In the genomic region with DNA sequence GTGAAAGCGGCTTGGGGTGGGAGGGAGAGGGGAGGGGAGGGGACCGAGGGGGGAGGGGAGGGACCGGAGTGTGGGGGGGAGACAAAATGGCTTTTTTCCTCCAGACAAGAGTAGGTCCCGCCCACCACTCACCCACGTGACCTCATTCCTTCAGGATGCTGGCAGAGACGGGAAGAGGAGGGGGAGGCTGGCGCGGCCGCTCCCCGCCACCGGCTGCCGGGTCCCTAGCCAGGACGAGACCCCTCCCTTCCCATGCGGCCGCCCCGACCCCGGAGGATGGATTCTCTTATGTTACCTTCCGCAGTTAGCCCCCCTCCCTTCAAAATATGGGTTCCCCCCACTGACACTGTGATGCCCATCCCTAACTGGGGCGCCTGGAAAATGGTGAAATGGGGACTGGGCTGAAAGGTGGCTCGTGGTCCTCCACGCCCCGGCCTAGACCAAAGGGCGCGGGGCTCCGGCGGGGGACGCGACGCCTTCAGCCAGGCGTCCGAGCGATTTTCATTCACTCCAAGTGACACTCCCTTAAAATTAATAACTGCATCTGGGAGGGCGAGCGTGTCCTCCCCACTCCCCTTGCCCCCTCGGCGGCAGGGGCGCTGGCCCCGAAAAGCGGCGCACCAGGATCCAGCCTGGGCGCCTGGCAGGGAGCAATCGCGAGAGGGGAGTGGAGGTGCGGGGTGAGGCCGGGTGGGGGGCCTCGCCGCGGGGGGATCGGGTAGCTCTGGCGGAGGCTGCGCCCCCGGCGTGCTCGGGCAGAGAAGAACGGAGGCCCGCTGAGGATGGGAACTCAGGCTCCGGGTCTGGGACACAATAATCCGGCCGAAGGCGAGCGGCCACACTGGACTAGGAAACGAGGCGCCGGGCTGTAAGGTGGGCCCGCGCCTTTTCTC, we compare ENCODE assay signal across 1 cellular context.
A peak's percentile ranks its signal among the peaks of the same experiment; 100 is the strongest.
TF ChIP-seq lines count a peak whose summit lies in the region.

Gene PCGF2 (minus strand): TSS at position 8 of the 893 bp plus-strand sequence. CDS start 7,934 bp downstream, outside the sequence.

TF ChIP-seq in K562, 482 proteins besides CTCF, POLR2A, EP300 and RAD21 (continued from another document and continues in another):
- TF ChIP-seq GABPB2 (CRISPR knock-in tag; conservative IDR thresholded peaks at IDR 0.05) (no peak), ZC3H4 (CRISPR knock-in tag; IDR thresholded peaks at IDR 0.05; ENCODE audit: borderline replicate concordance) (no peak), ZNF197 (CRISPR knock-in tag; IDR thresholded peaks at IDR 0.05; ENCODE audit: low read depth) (no peak), ZNF644 (tag; IDR thresholded peaks at IDR 0.05; ENCODE audit: low read depth) (no peak), ZNF217 (CRISPR knock-in tag; IDR thresholded peaks at IDR 0.05) (no peak), ZFX (CRISPR knock-in tag; IDR thresholded peaks at IDR 0.05) (no peak; the same call in 1 of the 2 replicates), ZNF280A (IDR thresholded peaks at IDR 0.05; ENCODE audit: low read depth, partially characterized antibody) (no peak), MEF2D (tag; conservative IDR thresholded peaks at IDR 0.05; ENCODE audit: low read depth) (no peak), NR3C1 (CRISPR knock-in tag; IDR thresholded peaks at IDR 0.05) (no peak), ZNF740 (CRISPR knock-in tag; IDR thresholded peaks at IDR 0.05) (peak; percentile 28), ZNF740 (tag; IDR thresholded peaks at IDR 0.05) (peak in 1 of 2 experiments; percentile 87; a peak in 1 of 4 replicates), TCF15 (CRISPR knock-in tag; IDR thresholded peaks at IDR 0.05) (no peak), E2F1 (CRISPR knock-in tag; IDR thresholded peaks at IDR 0.05) (no peak), TSC22D4 (tag; IDR thresholded peaks at IDR 0.05) (no peak), E2F3 (CRISPR knock-in tag; IDR thresholded peaks at IDR 0.05) (no peak), ZNF696 (CRISPR knock-in tag; conservative IDR thresholded peaks at IDR 0.05) (no peak), YBX1 (IDR thresholded peaks at IDR 0.05) (no peak), ZNF766 (CRISPR knock-in tag; conservative IDR thresholded peaks at IDR 0.05) (no peak), CCNT2 (IDR thresholded peaks at IDR 0.05; ENCODE audit: borderline replicate concordance, extremely low read depth, insufficient read length, low read depth, low read length) (peak; percentile 34), PTRF (tag; IDR thresholded peaks at IDR 0.05) (no peak), RCOR1 (IDR thresholded peaks at IDR 0.05; ENCODE audit: borderline replicate concordance in 1 of 2, low read depth in 2 of 2, low read length in 2 of 2) (0 out of 4 replicates have a peak, but pooled peaks of 1 of the 2 experiments have one; percentile 15), DMBX1 (CRISPR knock-in tag; IDR thresholded peaks at IDR 0.05; ENCODE audit: borderline replicate concordance) (no peak), HDAC8 (tag; IDR thresholded peaks at IDR 0.05) (no peak), ZNF407 (IDR thresholded peaks at IDR 0.05; ENCODE audit: low read depth) (no peak), ZKSCAN3 (CRISPR knock-in tag; IDR thresholded peaks at IDR 0.05) (no peak), XRCC4 (IDR thresholded peaks at IDR 0.05; ENCODE audit: extremely low read depth, insufficient read depth, insufficient read length) (no peak)
- TF ChIP-seq, protein P1, sequence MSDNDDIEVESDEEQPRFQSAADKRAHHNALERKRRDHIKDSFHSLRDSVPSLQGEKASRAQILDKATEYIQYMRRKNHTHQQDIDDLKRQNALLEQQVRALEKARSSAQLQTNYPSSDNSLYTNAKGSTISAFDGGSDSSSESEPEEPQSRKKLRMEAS (CRISPR knock-in tag; IDR thresholded peaks at IDR 0.05) = no peak
- TF ChIP-seq, protein P2, sequence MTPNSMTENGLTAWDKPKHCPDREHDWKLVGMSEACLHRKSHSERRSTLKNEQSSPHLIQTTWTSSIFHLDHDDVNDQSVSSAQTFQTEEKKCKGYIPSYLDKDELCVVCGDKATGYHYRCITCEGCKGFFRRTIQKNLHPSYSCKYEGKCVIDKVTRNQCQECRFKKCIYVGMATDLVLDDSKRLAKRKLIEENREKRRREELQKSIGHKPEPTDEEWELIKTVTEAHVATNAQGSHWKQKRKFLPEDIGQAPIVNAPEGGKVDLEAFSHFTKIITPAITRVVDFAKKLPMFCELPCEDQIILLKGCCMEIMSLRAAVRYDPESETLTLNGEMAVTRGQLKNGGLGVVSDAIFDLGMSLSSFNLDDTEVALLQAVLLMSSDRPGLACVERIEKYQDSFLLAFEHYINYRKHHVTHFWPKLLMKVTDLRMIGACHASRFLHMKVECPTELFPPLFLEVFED (CRISPR knock-in tag; conservative IDR thresholded peaks at IDR 0.05) = no peak
- TF ChIP-seq, protein P3, sequence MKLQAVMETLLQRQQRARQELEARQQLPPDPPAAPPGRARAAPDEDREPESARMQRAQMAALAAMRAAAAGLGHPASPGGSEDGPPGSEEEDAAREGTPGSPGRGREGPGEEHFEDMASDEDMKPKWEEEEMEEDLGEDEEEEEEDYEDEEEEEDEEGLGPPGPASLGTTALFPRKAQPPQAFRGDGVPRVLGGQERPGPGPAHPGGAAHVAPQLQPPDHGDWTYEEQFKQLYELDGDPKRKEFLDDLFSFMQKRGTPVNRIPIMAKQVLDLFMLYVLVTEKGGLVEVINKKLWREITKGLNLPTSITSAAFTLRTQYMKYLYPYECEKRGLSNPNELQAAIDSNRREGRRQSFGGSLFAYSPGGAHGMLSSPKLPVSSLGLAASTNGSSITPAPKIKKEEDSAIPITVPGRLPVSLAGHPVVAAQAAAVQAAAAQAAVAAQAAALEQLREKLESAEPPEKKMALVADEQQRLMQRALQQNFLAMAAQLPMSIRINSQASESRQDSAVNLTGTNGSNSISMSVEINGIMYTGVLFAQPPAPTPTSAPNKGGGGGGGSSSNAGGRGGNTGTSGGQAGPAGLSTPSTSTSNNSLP (IDR thresholded peaks at IDR 0.05; ENCODE audit: borderline replicate concordance, low read depth, low read length) = no peak
- TF ChIP-seq, protein P4, sequence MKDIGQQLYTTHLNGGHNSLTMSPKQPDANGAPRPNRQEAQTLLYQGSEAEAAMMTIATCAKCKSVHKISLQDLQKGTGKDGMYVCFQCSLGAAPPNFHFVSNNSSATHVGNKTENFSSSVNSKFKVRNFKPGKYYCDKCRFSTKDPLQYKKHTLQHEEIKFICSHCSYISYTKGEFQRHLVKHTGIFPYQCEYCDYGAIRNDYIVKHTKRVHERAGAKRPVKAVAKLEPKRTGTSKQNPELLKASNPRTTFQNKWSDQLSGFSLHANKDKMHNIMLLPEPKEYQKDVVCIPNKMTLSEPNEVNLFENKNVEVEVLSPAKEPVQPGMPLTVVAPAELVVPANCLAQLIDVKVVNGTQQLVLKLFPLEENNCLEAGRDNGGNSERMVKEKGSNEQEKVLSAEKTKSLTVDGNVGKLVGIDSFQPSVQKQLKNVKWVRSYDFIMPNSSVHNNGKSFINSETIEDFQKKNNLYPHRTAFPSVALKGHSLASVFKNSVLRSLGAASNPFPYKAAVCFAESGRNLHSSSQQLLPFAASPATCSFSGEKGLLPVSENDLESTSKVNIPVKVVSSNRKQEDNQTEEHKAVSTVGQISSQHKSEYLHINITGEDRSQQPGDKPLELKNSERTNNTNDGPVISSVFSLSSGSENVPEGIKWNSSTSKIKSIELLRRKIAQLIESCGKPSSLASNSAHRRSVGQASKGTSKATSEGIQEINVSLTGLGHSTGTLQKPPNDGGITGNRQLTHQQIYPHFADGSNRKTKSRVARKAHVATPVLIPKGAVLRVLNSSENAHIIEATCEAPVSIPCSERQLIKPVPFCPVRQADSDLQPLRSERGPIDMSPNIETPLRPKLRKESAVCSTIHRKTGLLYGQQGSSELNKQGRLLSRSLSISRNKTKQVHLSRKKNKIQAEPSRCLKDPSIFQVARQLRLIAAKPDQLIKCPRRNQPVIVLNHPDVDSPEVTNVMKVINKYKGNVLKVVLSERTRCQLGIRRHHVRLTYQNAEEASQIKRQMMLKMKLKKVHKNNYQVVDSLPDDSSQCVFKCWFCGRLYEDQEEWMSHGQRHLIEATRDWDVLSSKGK (CRISPR knock-in tag; IDR thresholded peaks at IDR 0.05) = no peak
- TF ChIP-seq, protein P5, sequence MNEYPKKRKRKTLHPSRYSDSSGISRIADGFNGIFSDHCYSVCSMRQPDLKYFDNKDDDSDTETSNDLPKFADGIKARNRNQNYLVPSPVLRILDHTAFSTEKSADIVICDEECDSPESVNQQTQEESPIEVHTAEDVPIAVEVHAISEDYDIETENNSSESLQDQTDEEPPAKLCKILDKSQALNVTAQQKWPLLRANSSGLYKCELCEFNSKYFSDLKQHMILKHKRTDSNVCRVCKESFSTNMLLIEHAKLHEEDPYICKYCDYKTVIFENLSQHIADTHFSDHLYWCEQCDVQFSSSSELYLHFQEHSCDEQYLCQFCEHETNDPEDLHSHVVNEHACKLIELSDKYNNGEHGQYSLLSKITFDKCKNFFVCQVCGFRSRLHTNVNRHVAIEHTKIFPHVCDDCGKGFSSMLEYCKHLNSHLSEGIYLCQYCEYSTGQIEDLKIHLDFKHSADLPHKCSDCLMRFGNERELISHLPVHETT (CRISPR knock-in tag; conservative IDR thresholded peaks at IDR 0.05 in 1 of 2, IDR thresholded peaks at IDR 0.05 in 1 of 2) = no peak
